In the genomic region with DNA sequence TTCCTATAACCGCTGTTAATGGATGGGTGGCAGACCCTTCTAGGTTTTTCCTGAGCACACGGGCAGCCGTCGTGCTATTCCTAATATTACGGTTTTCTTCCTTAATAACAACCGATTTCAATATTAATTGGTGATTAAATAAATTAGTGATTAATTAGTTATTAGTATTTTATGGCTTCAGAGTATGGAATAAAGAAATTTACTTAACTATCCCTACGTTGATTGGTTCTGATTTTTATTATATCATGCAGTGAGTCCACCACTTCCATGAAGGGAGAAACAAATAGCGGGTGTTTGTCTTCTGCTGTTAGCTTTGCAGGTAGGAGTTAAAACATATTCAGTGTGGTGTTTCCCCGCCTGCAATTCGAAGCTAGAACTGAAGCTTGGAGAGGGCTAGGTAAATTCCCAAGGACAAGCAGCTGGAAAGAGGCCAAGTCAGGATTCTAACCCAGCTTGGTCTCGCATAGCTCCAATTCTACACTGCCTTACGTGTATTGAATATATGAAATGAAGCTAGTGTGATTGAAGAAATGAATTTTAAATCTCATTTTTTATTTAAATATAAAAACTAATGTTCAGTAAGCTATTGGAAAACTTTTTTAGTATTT, we compare ENCODE assay signal across 3 cellular contexts.
TF ChIP-seq lines count a peak whose summit lies in the region.

No MANE protein-coding gene starts in this region.

TF ChIP-seq in SK-N-SH, 30 proteins besides CTCF, POLR2A, EP300 and RAD21:
- no peak for TF ChIP-seq NFIC (IDR thresholded peaks at IDR 0.05; ENCODE audit: borderline replicate concordance)
- TF ChIP-seq USF2 (IDR thresholded peaks at IDR 0.05; ENCODE audit: borderline replicate concordance, low read depth, low read length): no peak
- no peak for TF ChIP-seq RFX5 (IDR thresholded peaks at IDR 0.05; ENCODE audit: low read length)
- TF ChIP-seq ELF1 (IDR thresholded peaks at IDR 0.05): no peak
- no peak for TF ChIP-seq CHD2 (IDR thresholded peaks at IDR 0.05; ENCODE audit: low read length, partially characterized antibody)
- no peak for TF ChIP-seq POLR2AphosphoS5 (IDR thresholded peaks at IDR 0.05; ENCODE audit: low read depth, low read length)
- TF ChIP-seq EZH2phosphoT487 (IDR thresholded peaks at IDR 0.05; ENCODE audit: borderline replicate concordance, low read depth): no peak
- TF ChIP-seq RCOR1 (IDR thresholded peaks at IDR 0.05; ENCODE audit: low read length): no peak
- no peak for TF ChIP-seq SIN3A (IDR thresholded peaks at IDR 0.05; ENCODE audit: borderline replicate concordance, low read depth, low read length)
- TF ChIP-seq USF1 (IDR thresholded peaks at IDR 0.05; ENCODE audit: borderline replicate concordance, low read depth): no peak
- TF ChIP-seq TCF12 (IDR thresholded peaks at IDR 0.05): no peak
- no peak for TF ChIP-seq FOXM1 (IDR thresholded peaks at IDR 0.05; ENCODE audit: low read depth)
- no peak for TF ChIP-seq SMC3 (IDR thresholded peaks at IDR 0.05; ENCODE audit: low read depth, low read length)

TF ChIP-seq in SK-N-SH treated with all-trans-retinoic acid at 6 μM for 48 hours, 23 proteins besides CTCF, POLR2A, EP300 and RAD21:
- TF ChIP-seq ZNF8 (CRISPR knock-in tag; IDR thresholded peaks at IDR 0.05): no peak
- no peak for TF ChIP-seq RARB (CRISPR knock-in tag; IDR thresholded peaks at IDR 0.05)
- no peak for TF ChIP-seq TOX (CRISPR knock-in tag; IDR thresholded peaks at IDR 0.05; ENCODE audit: borderline replicate concordance)
- no peak for TF ChIP-seq ARNTL (CRISPR knock-in tag; IDR thresholded peaks at IDR 0.05; ENCODE audit: borderline replicate concordance, low read depth)
- TF ChIP-seq ISL1 (CRISPR knock-in tag; IDR thresholded peaks at IDR 0.05): no peak
- no peak for TF ChIP-seq GLIS3 (CRISPR knock-in tag; IDR thresholded peaks at IDR 0.05)
- TF ChIP-seq TCF4 (CRISPR knock-in tag; IDR thresholded peaks at IDR 0.05; ENCODE audit: borderline replicate concordance): no peak
- TF ChIP-seq POU6F1 (CRISPR knock-in tag; IDR thresholded peaks at IDR 0.05; ENCODE audit: borderline replicate concordance, low read depth): no peak
- TF ChIP-seq ZC3H10 (CRISPR knock-in tag; IDR thresholded peaks at IDR 0.05): no peak
- no peak for TF ChIP-seq ESRRG (CRISPR knock-in tag; IDR thresholded peaks at IDR 0.05)
- TF ChIP-seq ZNF70 (CRISPR knock-in tag; IDR thresholded peaks at IDR 0.05): no peak

TF ChIP-seq in H1, 55 proteins besides CTCF, POLR2A, EP300 and RAD21:
- TF ChIP-seq EZH2 (IDR thresholded peaks at IDR 0.05; ENCODE audit: low read depth, low read length, severe bottlenecking): no peak
- TF ChIP-seq SUZ12 (IDR thresholded peaks at IDR 0.05; ENCODE audit: low read length): no peak
- TF ChIP-seq GTF2F1 (IDR thresholded peaks at IDR 0.05; ENCODE audit: borderline replicate concordance, low read depth, low read length): no peak
- TF ChIP-seq RXRA (IDR thresholded peaks at IDR 0.05; ENCODE audit: insufficient read depth, low read depth, low read length): no peak
- TF ChIP-seq POLR2AphosphoS5 (IDR thresholded peaks at IDR 0.05; ENCODE audit: low read depth, low read length): no peak
- no peak for TF ChIP-seq BCL11A (IDR thresholded peaks at IDR 0.05; ENCODE audit: low read depth in 2 of 2, low read length in 2 of 2)
- TF ChIP-seq SRF (IDR thresholded peaks at IDR 0.05; ENCODE audit: low read depth, low read length): no peak
- no peak for TF ChIP-seq NRF1 (IDR thresholded peaks at IDR 0.05; ENCODE audit: low read depth, low read length)
- no peak for TF ChIP-seq GABPA (IDR thresholded peaks at IDR 0.05; ENCODE audit: borderline replicate concordance, insufficient read depth, low read length)
- no peak for TF ChIP-seq USF2 (IDR thresholded peaks at IDR 0.05; ENCODE audit: low read length)
